10 cellular contexts compared by ENCODE assay signal in the genomic region with DNA sequence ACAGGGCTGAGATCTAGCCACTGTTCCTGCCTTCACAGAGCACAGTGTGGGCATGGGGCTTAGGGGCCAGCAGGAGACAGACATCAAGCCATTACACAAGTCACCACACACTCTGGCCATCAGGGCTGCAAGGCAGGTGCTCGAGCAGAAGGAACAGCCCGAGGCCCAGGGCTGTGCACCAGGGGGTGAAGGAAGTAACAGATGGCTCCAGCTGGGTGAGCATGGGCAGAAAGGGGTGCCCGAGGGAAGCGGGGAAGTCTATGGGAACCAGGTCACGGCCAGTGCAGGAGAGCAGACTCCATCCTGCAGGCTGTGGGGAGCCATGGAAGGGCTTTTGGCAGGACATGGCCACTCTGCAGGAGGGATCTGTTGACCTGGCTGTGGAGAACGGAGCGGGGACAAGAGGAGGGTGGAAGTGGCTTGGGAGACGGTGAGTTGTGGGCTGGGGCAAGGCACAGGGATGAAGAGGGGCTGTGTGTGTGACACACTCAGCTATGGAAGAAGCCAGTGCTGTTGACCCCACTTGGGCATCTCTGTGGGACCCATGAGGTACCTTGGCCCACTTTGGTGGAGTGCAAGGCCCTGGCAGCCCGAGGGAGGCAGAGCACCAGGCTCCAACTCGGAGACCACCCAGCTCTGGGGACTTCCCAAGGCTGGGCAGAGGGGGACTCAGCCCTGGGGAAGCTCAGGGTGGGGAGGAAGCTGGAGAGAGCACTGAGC. TPM values are rescaled to one million over a fixed set of nuclear protein-coding genes. Genes with fewer than 3 reads are reported as not detected.
DNase-seq lines count a peak whose midpoint lies in the region; ATAC-seq and TF ChIP-seq lines count a peak whose summit lies in the region.
"Had no signal": no experiment of that assay in that cellular context is flagged by ENCODE, and none has a peak within 500 bp of the region (broad histone marks: within the 10 kb centered on the region; RNA-seq: fewer than 3 reads in every experiment).

No MANE protein-coding gene starts in this region.

- H3K9me3 Mint-ChIP-seq in Calu3 (ENCODE audit: low read depth, unreplicated experiment) (no peaks in the 10 kb centered on the region), progenitor cell of endocrine pancreas (ENCODE audit: low read depth) (no peaks in the 10 kb centered on the region)
- no peaks in the 10 kb centered on the region for H3K9me3 Mint-ChIP-seq in effector memory CD8-positive, alpha-beta T cell

- H3K4me3 Mint-ChIP-seq in Calu3 (ENCODE audit: low read depth, unreplicated experiment), result peak overlapping the region; percentile 94
- no peak overlapping the region for H3K4me3 Mint-ChIP-seq in effector memory CD8-positive, alpha-beta T cell
- H3K4me3 Mint-ChIP-seq in progenitor cell of endocrine pancreas (ENCODE audit: low read depth), result peak overlapping the region; percentile 47

- no peak for ATAC-seq in effector memory CD8-positive, alpha-beta T cell (replicated peaks)
- no peak for ATAC-seq in GM19035 (IDR thresholded peaks at IDR 0.05; ENCODE audit: unreplicated experiment)

- peak overlapping the region; percentile 99 for H3K27ac Mint-ChIP-seq in Calu3 (ENCODE audit: unreplicated experiment)
- H3K27ac Mint-ChIP-seq in effector memory CD8-positive, alpha-beta T cell, result peak overlapping the region; percentile 49 to 81
- H3K27ac Mint-ChIP-seq in progenitor cell of endocrine pancreas, result peak overlapping the region; percentile 76

- CTCF ChIA-PET in Calu3 (lab: Charles Lee), result interaction anchor here (0.6 to 1.4 kb wide), 4 partner anchors 15 to 55 kb away, joined by 4 to 16 read pairs (median 5); partner anchors contain the start of genes FIBP, FOSL1 and MUS81

- intact Hi-C loops in Calu3 (cut with micrococcal nuclease; ENCODE audit: unreplicated experiment), result no loop called here

- no peak for TF ChIP-seq CTCF in Calu3 (IDR thresholded peaks at IDR 0.05; ENCODE audit: unreplicated experiment)
- no peak for TF ChIP-seq CTCF in progenitor cell of endocrine pancreas (IDR thresholded peaks at IDR 0.05; ENCODE audit: unreplicated experiment)

- H3K36me3 Mint-ChIP-seq in Calu3 (ENCODE audit: insufficient read depth, unreplicated experiment) (peaks cover 57% of the 10 kb centered on the region), progenitor cell of endocrine pancreas (ENCODE audit: insufficient read depth) (no peaks in the 10 kb centered on the region)
- peaks cover 26% of the 10 kb centered on the region for H3K36me3 Mint-ChIP-seq in effector memory CD8-positive, alpha-beta T cell (ENCODE audit: insufficient read depth)

- H3K27me3 Mint-ChIP-seq in Calu3 (ENCODE audit: unreplicated experiment) (no peaks in the 10 kb centered on the region), progenitor cell of endocrine pancreas (peaks cover 5% of the 10 kb centered on the region)
- peaks cover 6 to 9% of the 10 kb centered on the region in 2 donors for H3K27me3 Mint-ChIP-seq in effector memory CD8-positive, alpha-beta T cell

- BruUV-seq in Calu3 (replicated peaks; lab: Mats Ljungman, UMichigan), result no TSS peak

- DNase-seq in Calu3 (no peak), NCI-H2171 (lab: John Stamatoyannopoulos, UW) (peak; percentile 39), progenitor cell of endocrine pancreas (ENCODE audit: low spot score, unreplicated experiment) (no peak), DMS53 treated with DMSO at 0.1 percent for 48 hours (lab: John Stamatoyannopoulos, UW; ENCODE audit: unreplicated experiment) (no peak)
- no peak for DNase-seq in effector memory CD8-positive, alpha-beta T cell
- no peak for DNase-seq in stimulated activated CD4-positive, alpha-beta T cell treated with anti-CD3 and anti-CD28 coated beads, Interleukin-4, amount 100 ng/mL, for 1 hour
- no peak for DNase-seq in effector CD8-positive, alpha-beta T cell (lab: John Stamatoyannopoulos, UW)
- DNase-seq: stimulated activated CD4-positive, alpha-beta T cell treated with anti-CD3 and anti-CD28 coated beads, Interleukin-2, amount 100 ng/mL, for 24 hours had no signal

- H3K4me1 Mint-ChIP-seq in Calu3 (ENCODE audit: low read depth, unreplicated experiment) (peaks cover 53% of the 10 kb centered on the region), progenitor cell of endocrine pancreas (ENCODE audit: low read depth) (peaks cover 6% of the 10 kb centered on the region)
- peaks cover 29 to 31% of the 10 kb centered on the region in 2 donors for H3K4me1 Mint-ChIP-seq in effector memory CD8-positive, alpha-beta T cell (ENCODE audit: low read depth in 2 of 2)

RNA-seq across cellular contexts. Expression of gene C11orf68, which starts 3.6 kb away (rescaled TPM):
- total RNA-seq in Calu3 (2022) (25.9 and 27.4 TPM in 2 replicates), progenitor cell of endocrine pancreas (23.9 and 28.6 TPM in 2 replicates)

RNA-seq across cellular contexts. Expression of gene DRAP1, which starts 4.0 kb away (rescaled TPM):
- total RNA-seq in Calu3 (2022) (106 and 114 TPM in 2 replicates), progenitor cell of endocrine pancreas (61.5 and 65.8 TPM in 2 replicates)

RNA-seq across cellular contexts. Expression of gene FOSL1, which starts 15.1 kb away (rescaled TPM):
- total RNA-seq in Calu3 (2022) (69.8 and 76.1 TPM in 2 replicates), progenitor cell of endocrine pancreas (1.7 and 2.6 TPM in 2 replicates)
- total RNA-seq: frontal cortex had no signal

RNA-seq across cellular contexts. Expression of gene CCDC85B, which starts 24.8 kb away (rescaled TPM):
- total RNA-seq in Calu3 (2022) (26.6 and 30.2 TPM in 2 replicates), progenitor cell of endocrine pancreas (7.4 and 7.9 TPM in 2 replicates)

RNA-seq across cellular contexts. Expression of gene FIBP, which starts 27.0 kb away (rescaled TPM):
- total RNA-seq in Calu3 (2022) (75.8 and 79.2 TPM in 2 replicates), progenitor cell of endocrine pancreas (67.7 and 77.8 TPM in 2 replicates)

Comparison
In these comparisons a context has a peak if more than half of its experiments do, and no peak if none do; other contexts are left out.
1. H3K4me3 Mint-ChIP-seq: peak in Calu3 (single experiment) and progenitor cell of endocrine pancreas (single experiment); none in effector memory CD8-positive, alpha-beta T cell (0 of 2).
2. RNA of gene FOSL1, which starts 15.1 kb away (total RNA-seq): 69.8 to 76.1 TPM in Calu3; 1.7 to 2.6 TPM in progenitor cell of endocrine pancreas; every median in the first group is over 10 times any median in the second.
3. Peak in every context shown above with its lines, with median percentiles within 50 percentile points of each other: H3K27ac Mint-ChIP-seq.